Comparison of ENCODE assay signal across 24 cellular contexts in genomic region chr10:16746856-16747255, GRCh38.
"Had no signal": no experiment of that assay in that cellular context is flagged by ENCODE, and none has a peak within 500 bp of the region (broad histone marks: within the 10 kb centered on the region; RNA-seq: fewer than 3 reads in every experiment).

No MANE protein-coding gene starts in this region.

- H3K27ac Mint-ChIP-seq: mesothelial cell of epicardium; natural killer cell; stimulated activated memory B cell treated with anti-CD40 and anti-IgM and Interleukin-4, amounts not matched to agents 10 μg/mL and 1 μg/mL and 100 μg/mL, for 72 hours; stimulated activated naive CD8-positive, alpha-beta T cell treated with anti-CD3 and anti-CD28 coated beads, Interleukin-15, amount 100 ng/mL, for 72 hours; type B pancreatic cell had no signal

- H3K9me3 ChIP-seq: left ventricle myocardium inferior, psoas muscle, right atrium auricular region, right lobe of liver, tibial nerve, uterus had no signal

- ATAC-seq: natural killer cell; psoas muscle; right lobe of liver; stimulated activated memory B cell treated with anti-CD40 and anti-IgM and Interleukin-4, amounts not matched to agents 10 μg/mL and 1 μg/mL and 100 μg/mL, for 72 hours; stimulated activated naive CD8-positive, alpha-beta T cell treated with anti-CD3 and anti-CD28 coated beads, Interleukin-15, amount 100 ng/mL, for 72 hours had no signal

- H3K27me3 ChIP-seq: hepatocyte, right atrium auricular region, right lobe of liver, tibial nerve, uterus had no signal

- H3K27ac ChIP-seq: hepatocyte, left ventricle myocardium inferior, parathyroid adenoma, psoas muscle, right atrium auricular region, right lobe of liver, tibial nerve, uterus had no signal

- H3K79me2 ChIP-seq: hepatocyte, parathyroid adenoma had no signal

- H3K4me1 ChIP-seq: parathyroid adenoma, right atrium auricular region, right lobe of liver, tibial nerve, uterus had no signal

- H2AFZ ChIP-seq: hepatocyte, parathyroid adenoma had no signal

- DNase-seq: islet precursor cell; left ventricle myocardium inferior; mesendoderm; naive B cell; natural killer cell; nucleus accumbens; psoas muscle; right lobe of liver; stimulated activated CD4-positive, alpha-beta T cell treated with anti-CD3 and anti-CD28 coated beads, Interleukin-1b, Interleukin-23, amount 100 ng/mL, for 48 hours; stimulated activated CD4-positive, alpha-beta T cell treated with anti-CD3 and anti-CD28 coated beads, Interleukin-2, amount 100 ng/mL, for 48 hours; stimulated activated CD4-positive, alpha-beta T cell treated with anti-CD3 and anti-CD28 coated beads, Interleukin-4, amount 100 ng/mL, for 4 hours; stimulated activated CD8-positive, alpha-beta memory T cell treated with anti-CD3 and anti-CD28 coated beads, Interleukin-4, amount 100 ng/mL, for 48 hours; stimulated activated naive CD4-positive, alpha-beta T cell treated with Interleukin-2 at 50 U/mL for 16 hours; stimulated activated naive CD8-positive, alpha-beta T cell treated with anti-CD3 and anti-CD28 coated beads, Interleukin-15, amount 100 ng/mL, for 72 hours; uterus had no signal

- H3K9me3 Mint-ChIP-seq: mesothelial cell of epicardium; naive B cell; natural killer cell; stimulated activated memory B cell treated with anti-CD40 and anti-IgM and Interleukin-4, amounts not matched to agents 10 μg/mL and 1 μg/mL and 100 μg/mL, for 72 hours; stimulated activated naive CD8-positive, alpha-beta T cell treated with anti-CD3 and anti-CD28 coated beads, Interleukin-15, amount 100 ng/mL, for 72 hours; type B pancreatic cell had no signal

- H3K27me3 Mint-ChIP-seq: naive B cell; stimulated activated memory B cell treated with anti-CD40 and anti-IgM and Interleukin-4, amounts not matched to agents 10 μg/mL and 1 μg/mL and 100 μg/mL, for 72 hours; stimulated activated naive CD8-positive, alpha-beta T cell treated with anti-CD3 and anti-CD28 coated beads, Interleukin-15, amount 100 ng/mL, for 72 hours; type B pancreatic cell had no signal

- H3K4me1 Mint-ChIP-seq: mesothelial cell of epicardium; stimulated activated memory B cell treated with anti-CD40 and anti-IgM and Interleukin-4, amounts not matched to agents 10 μg/mL and 1 μg/mL and 100 μg/mL, for 72 hours; stimulated activated naive CD8-positive, alpha-beta T cell treated with anti-CD3 and anti-CD28 coated beads, Interleukin-15, amount 100 ng/mL, for 72 hours had no signal

- H3K36me3 ChIP-seq: uterus had no signal

- H3K4me3 Mint-ChIP-seq: mesothelial cell of epicardium; naive B cell; natural killer cell; stimulated activated memory B cell treated with anti-CD40 and anti-IgM and Interleukin-4, amounts not matched to agents 10 μg/mL and 1 μg/mL and 100 μg/mL, for 72 hours; stimulated activated naive CD8-positive, alpha-beta T cell treated with anti-CD3 and anti-CD28 coated beads, Interleukin-15, amount 100 ng/mL, for 72 hours; type B pancreatic cell had no signal

- H3K4me2 ChIP-seq: hepatocyte, smooth muscle cell had no signal

- H3K4me3 ChIP-seq: hepatocyte, left ventricle myocardium inferior, lung, psoas muscle, right atrium auricular region, right lobe of liver, smooth muscle cell, tibial nerve, uterus had no signal
